8 cellular contexts compared by ENCODE assay signal in genomic region chr17:73546770-73547345, GRCh38.
DNase-seq lines count a peak whose midpoint lies in the region; ATAC-seq, FAIRE-seq and TF ChIP-seq lines count a peak whose summit lies in the region.
"Had no signal": no experiment of that assay in that cellular context is flagged by ENCODE, and none has a peak within 500 bp of the region (broad histone marks: within the 10 kb centered on the region; RNA-seq: fewer than 3 reads in every experiment).

No MANE protein-coding gene starts in this region.

- no peaks in the 10 kb centered on the region for H3K9me2 ChIP-seq in Karpas-422 (replicated peaks; ENCODE audit: insufficient read depth, low read length)

- intact Hi-C loops in left colon (cut with DNase I, micrococcal nuclease) = no loop called here

- H3K4me2 ChIP-seq in Karpas-422 (ENCODE audit: low read depth, low read length, poor library complexity, severe bottlenecking) = no peak overlapping the region

- no peaks in the 10 kb centered on the region; the same call in 1 of the 2 replicates for H3K27me3 Mint-ChIP-seq in WTC11 (ENCODE audit: low read depth)

- H3K27ac ChIP-seq in Karpas-422 (ENCODE audit: low read length) = no peak overlapping the region

- H3K9me3 Mint-ChIP-seq in WTC11 = no peaks in the 10 kb centered on the region
- H3K9me3 Mint-ChIP-seq: dendritic cell treated with granulocyte-macrophage colony-stimulating factor and Interleukin-4, amounts not matched to agents 40 ng/mL and 50 ng/mL, for 4 days had no signal

- no peaks in the 10 kb centered on the region for H3K9me3 ChIP-seq in Karpas-422 (ENCODE audit: low read length)

- H3K4me3 Mint-ChIP-seq in WTC11 = no peak overlapping the region
- H3K4me3 Mint-ChIP-seq: dendritic cell treated with granulocyte-macrophage colony-stimulating factor and Interleukin-4, amounts not matched to agents 40 ng/mL and 50 ng/mL, for 4 days had no signal

- no peaks in the 10 kb centered on the region for H4K20me1 ChIP-seq in Karpas-422 (ENCODE audit: insufficient read depth, low read depth, low read length)

- DNase-seq in GM12864 (ENCODE audit: low read depth) = peak; percentile 4
- peak; percentile 83 for DNase-seq in Karpas-422
- DNase-seq in WTC11 (ENCODE audit: low spot score) = peak; percentile 71
- DNase-seq in left colon = peak; percentile 67 to 82
- no peak for DNase-seq in DMS79 treated with DMSO at 0.1 percent for 48 hours (lab: John Stamatoyannopoulos, UW)
- DNase-seq in RCC 7860 (ENCODE audit: low spot score) = no peak
- DNase-seq in NCI-H2081 treated with DMSO at 0.1 percent for 48 hours (lab: John Stamatoyannopoulos, UW) = no peak

- TF ChIP-seq CTCF in GM12864 (IDR thresholded peaks at IDR 0.05; ENCODE audit: low read depth, low read length, missing control alignments) = no peak
- TF ChIP-seq CTCF in WTC11 (IDR thresholded peaks at IDR 0.05) = no peak

- H3K36me3 Mint-ChIP-seq in WTC11 = no peaks in the 10 kb centered on the region

- FAIRE-seq in RCC 7860 (lab: Jason Lieb, UNC) = no peak

- POLR2A ChIA-PET in WTC11 (lab: Charles Lee) = no interaction called here

- peak overlapping the region; percentile 57; the same call in 1 of the 2 replicates for H3K27ac Mint-ChIP-seq in WTC11
- H3K27ac Mint-ChIP-seq: dendritic cell treated with granulocyte-macrophage colony-stimulating factor and Interleukin-4, amounts not matched to agents 40 ng/mL and 50 ng/mL, for 4 days had no signal

- H2AFZ ChIP-seq in Karpas-422 (ENCODE audit: low read length) = no peak overlapping the region

- H3K79me2 ChIP-seq in Karpas-422 (ENCODE audit: low read length) = no peaks in the 10 kb centered on the region

- H3K4me1 ChIP-seq in Karpas-422 (ENCODE audit: low read length) = no peaks in the 10 kb centered on the region

- no peaks in the 10 kb centered on the region for H3K27me3 ChIP-seq in Karpas-422 (ENCODE audit: low read length)

- H3K4me3 ChIP-seq in GM12864 (ENCODE audit: low read depth, low read length) (no peak overlapping the region), Karpas-422 (ENCODE audit: low read length) (no peak overlapping the region)

- CTCF ChIA-PET in WTC11 (lab: Charles Lee) = interaction anchor here (0.9 to 1.2 kb wide), 2 partner anchors 9 to 99 kb away, joined by 3 to 4 read pairs; no protein-coding TSS in a partner anchor

- H3K36me3 ChIP-seq in Karpas-422 (ENCODE audit: insufficient read depth, low read length) = no peaks in the 10 kb centered on the region

- H3K9ac ChIP-seq in Karpas-422 (ENCODE audit: low read length) = no peak overlapping the region

- H3K4me1 Mint-ChIP-seq in WTC11 = peaks cover 66% of the 10 kb centered on the region

- peak; percentile 85 for ATAC-seq in WTC11
- peak; percentile 98 for ATAC-seq in left colon

TF ChIP-seq in WTC11, 78 proteins besides CTCF, POLR2A, EP300 and RAD21:
- TF ChIP-seq ZNF219 (CRISPR knock-in tag; IDR thresholded peaks at IDR 0.05; ENCODE audit: borderline replicate concordance) = no peak
- no peak for TF ChIP-seq NFE2L1 (CRISPR knock-in tag; IDR thresholded peaks at IDR 0.05)
- no peak for TF ChIP-seq NR2C2 (CRISPR knock-in tag; IDR thresholded peaks at IDR 0.05)
- TF ChIP-seq ARID4B (CRISPR knock-in tag; IDR thresholded peaks at IDR 0.05; ENCODE audit: borderline replicate concordance) = no peak
- TF ChIP-seq JAZF1 (CRISPR knock-in tag; IDR thresholded peaks at IDR 0.05) = no peak
- no peak for TF ChIP-seq RELA (CRISPR knock-in tag; IDR thresholded peaks at IDR 0.05; ENCODE audit: borderline replicate concordance)
- TF ChIP-seq HMGA2 (CRISPR knock-in tag; IDR thresholded peaks at IDR 0.05) = no peak
- no peak for TF ChIP-seq GABPB1 (CRISPR knock-in tag; IDR thresholded peaks at IDR 0.05)
- no peak for TF ChIP-seq ZNF396 (CRISPR knock-in tag; IDR thresholded peaks at IDR 0.05; ENCODE audit: borderline replicate concordance)
- TF ChIP-seq, protein P1, sequence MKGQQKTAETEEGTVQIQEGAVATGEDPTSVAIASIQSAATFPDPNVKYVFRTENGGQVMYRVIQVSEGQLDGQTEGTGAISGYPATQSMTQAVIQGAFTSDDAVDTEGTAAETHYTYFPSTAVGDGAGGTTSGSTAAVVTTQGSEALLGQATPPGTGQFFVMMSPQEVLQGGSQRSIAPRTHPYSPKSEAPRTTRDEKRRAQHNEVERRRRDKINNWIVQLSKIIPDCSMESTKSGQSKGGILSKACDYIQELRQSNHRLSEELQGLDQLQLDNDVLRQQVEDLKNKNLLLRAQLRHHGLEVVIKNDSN (CRISPR knock-in tag; IDR thresholded peaks at IDR 0.05) = no peak
- TF ChIP-seq, protein P2, sequence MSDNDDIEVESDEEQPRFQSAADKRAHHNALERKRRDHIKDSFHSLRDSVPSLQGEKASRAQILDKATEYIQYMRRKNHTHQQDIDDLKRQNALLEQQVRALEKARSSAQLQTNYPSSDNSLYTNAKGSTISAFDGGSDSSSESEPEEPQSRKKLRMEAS (CRISPR knock-in tag; IDR thresholded peaks at IDR 0.05) = no peak
- no peak for TF ChIP-seq ESRRA (CRISPR knock-in tag; IDR thresholded peaks at IDR 0.05; ENCODE audit: borderline replicate concordance)
- no peak for TF ChIP-seq FOXK1 (CRISPR knock-in tag; IDR thresholded peaks at IDR 0.05)
- TF ChIP-seq, protein P3, sequence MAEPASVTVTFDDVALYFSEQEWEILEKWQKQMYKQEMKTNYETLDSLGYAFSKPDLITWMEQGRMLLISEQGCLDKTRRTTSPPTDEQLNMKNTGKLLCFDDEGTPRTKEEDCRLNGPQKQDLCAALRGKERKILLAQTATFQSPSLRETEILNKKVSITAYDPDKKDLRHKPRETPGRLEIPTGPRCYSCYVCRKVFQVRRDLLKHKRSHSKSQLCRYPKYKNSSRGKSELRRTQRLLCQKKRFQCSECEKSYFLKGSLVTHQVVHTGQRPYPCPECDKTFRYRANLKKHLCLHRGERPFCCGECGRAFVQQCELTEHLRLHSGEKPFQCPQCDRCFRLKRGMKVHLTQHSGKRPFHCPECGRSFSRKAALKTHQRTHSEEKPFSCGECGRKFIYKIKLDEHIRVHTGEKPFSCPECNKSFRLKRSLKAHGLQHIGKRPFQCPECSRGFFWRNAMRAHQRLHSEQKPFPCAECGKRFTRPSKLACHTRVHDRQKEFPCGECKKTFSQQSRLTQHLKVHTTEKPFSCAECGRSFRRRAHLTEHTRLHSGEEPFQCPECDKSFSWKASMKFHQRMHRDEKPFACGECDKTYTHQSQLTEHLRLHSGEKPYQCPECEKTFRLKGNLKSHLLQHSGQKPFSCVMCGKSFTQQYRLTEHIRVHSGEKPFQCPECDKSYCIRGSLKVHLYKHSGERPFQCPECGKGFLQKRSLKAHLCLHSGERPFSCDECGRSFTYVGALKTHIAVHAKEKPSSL (CRISPR knock-in tag; conservative IDR thresholded peaks at IDR 0.05) = no peak

Comparison
In these comparisons a context has a peak if more than half of its experiments do, and no peak if none do; other contexts are left out.
1. DNase-seq: peak in GM12864 (single experiment), Karpas-422 (single experiment), WTC11 (single experiment) and left colon (2 of 2); none in DMS79 treated with DMSO at 0.1 percent for 48 hours (single experiment), RCC 7860 (single experiment) and NCI-H2081 treated with DMSO at 0.1 percent for 48 hours (single experiment).